In the genomic region with DNA sequence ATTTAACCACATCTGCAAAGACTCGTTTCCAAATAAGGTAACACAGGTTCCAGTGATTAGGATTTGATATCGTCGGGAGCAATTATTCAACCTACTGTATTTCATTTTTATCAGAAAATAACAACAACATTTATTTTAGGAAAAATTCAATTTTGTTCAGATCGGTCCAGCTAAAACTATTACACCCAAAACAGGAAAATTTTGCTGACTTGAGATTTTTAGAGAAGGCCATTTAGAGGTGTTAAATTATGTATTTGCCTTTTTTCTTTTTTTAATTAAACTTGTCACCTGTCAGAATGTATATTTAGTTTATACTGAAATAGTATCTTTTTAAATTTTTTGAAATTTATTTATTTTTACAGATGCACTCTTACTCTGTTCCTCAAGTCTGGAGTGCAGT, we compare ENCODE assay signal across 3 cellular contexts.
TF ChIP-seq lines count a peak whose summit lies in the region.

No MANE protein-coding gene starts in this region.

TF ChIP-seq in A549, 52 proteins besides CTCF, POLR2A, EP300 and RAD21:
- TF ChIP-seq MAFK (IDR thresholded peaks at IDR 0.05; ENCODE audit: partially characterized antibody) (peak; percentile 83), HOXB5 (CRISPR knock-in tag; IDR thresholded peaks at IDR 0.05) (no peak)

TF ChIP-seq in IMR-90, 13 proteins besides CTCF, POLR2A, EP300 and RAD21:
- TF ChIP-seq MAFK (IDR thresholded peaks at IDR 0.05; ENCODE audit: low read depth, low read length) (peak; percentile 82), BHLHE40 (IDR thresholded peaks at IDR 0.05; ENCODE audit: low read depth, low read length) (no peak), FOS (IDR thresholded peaks at IDR 0.05; ENCODE audit: low read depth, low read length) (no peak)

TF ChIP-seq in K562, 482 proteins besides CTCF, POLR2A, EP300 and RAD21:
- peak; percentile 58; the same call in 1 of the 2 replicates for TF ChIP-seq MAFK (IDR thresholded peaks at IDR 0.05; ENCODE audit: low read length)
- TF ChIP-seq MAFG (tag; conservative IDR thresholded peaks at IDR 0.05), result peak; percentile 68
- TF ChIP-seq C11orf30 (IDR thresholded peaks at IDR 0.05; ENCODE audit: low read depth), result peak; percentile 74
- no peak for TF ChIP-seq LEF1 (IDR thresholded peaks at IDR 0.05)
- TF ChIP-seq MAFF (IDR thresholded peaks at IDR 0.05; ENCODE audit: low read length), result peak; percentile 63
- peak; percentile 87 for TF ChIP-seq ZNF316 (IDR thresholded peaks at IDR 0.05)
- TF ChIP-seq NR2F6 (CRISPR knock-in tag; IDR thresholded peaks at IDR 0.05), result no peak
